ENCODE assay signal across 22 cellular contexts in the genomic region with DNA sequence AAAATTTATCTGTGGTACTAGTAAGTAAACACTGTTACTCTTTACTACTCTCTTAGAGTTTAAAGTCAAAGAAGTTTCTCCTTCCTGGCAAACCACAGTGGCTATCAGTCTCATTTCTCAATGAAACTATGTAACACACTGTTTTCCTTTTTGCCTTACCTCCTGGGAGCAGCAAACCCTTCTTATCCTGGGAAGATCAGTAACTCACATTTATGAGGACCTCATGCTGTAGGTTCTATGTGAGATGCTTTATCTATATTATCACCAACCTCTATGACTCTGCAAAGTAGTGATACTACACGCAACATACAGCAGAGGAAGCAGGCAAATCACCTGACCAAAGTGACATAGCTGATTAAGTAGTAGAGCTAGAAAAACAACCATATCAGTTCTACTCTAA. TPM values are rescaled to one million over a fixed set of nuclear protein-coding genes. Genes with fewer than 3 reads are reported as not detected.
DNase-seq lines count a peak whose midpoint lies in the region; ATAC-seq, FAIRE-seq and TF ChIP-seq lines count a peak whose summit lies in the region.
"Had no signal": no experiment of that assay in that cellular context is flagged by ENCODE, and none has a peak within 500 bp of the region (broad histone marks: within the 10 kb centered on the region; RNA-seq: fewer than 3 reads in every experiment).

No MANE protein-coding gene starts in this region.

- no peak overlapping the region for H3K4me2 ChIP-seq in astrocyte (ENCODE audit: low read length)
- H3K4me2 ChIP-seq: BLaER1 had no signal

- H3K4me3 Mint-ChIP-seq in T-helper 1 cell treated with Interleukin-12 subunit alpha and Interleukin-12 subunit beta and Interleukin-4 antibody, amounts not matched to agents 30 μg/mL and 1 μg/mL, for 36 hours, result no peak overlapping the region
- no peak overlapping the region for H3K4me3 Mint-ChIP-seq in astrocyte (ENCODE audit: unreplicated experiment)
- H3K4me3 Mint-ChIP-seq in natural killer cell treated with Interleukin-12 subunit alpha and Interleukin-12 subunit beta and Interleukin-15 and Interleukin-18, amount 100 ng/mL, for 72 hours, result no peak overlapping the region

- peaks cover 46% of the 10 kb centered on the region for H3K36me3 Mint-ChIP-seq in T-helper 1 cell treated with Interleukin-12 subunit alpha and Interleukin-12 subunit beta and Interleukin-4 antibody, amounts not matched to agents 30 μg/mL and 1 μg/mL, for 36 hours (ENCODE audit: low read depth)
- peaks cover 17% of the 10 kb centered on the region for H3K36me3 Mint-ChIP-seq in astrocyte (ENCODE audit: low read depth, unreplicated experiment)
- peaks cover 35% of the 10 kb centered on the region for H3K36me3 Mint-ChIP-seq in natural killer cell treated with Interleukin-12 subunit alpha and Interleukin-12 subunit beta and Interleukin-15 and Interleukin-18, amount 100 ng/mL, for 72 hours

- H3K27me3 ChIP-seq in astrocyte (ENCODE audit: insufficient read depth, low read length), result no peaks in the 10 kb centered on the region
- H3K27me3 ChIP-seq: BLaER1, foreskin keratinocyte had no signal

- no peak overlapping the region for H3K27ac ChIP-seq in astrocyte (ENCODE audit: low read depth, low read length)
- H3K27ac ChIP-seq: BLaER1, foreskin keratinocyte had no signal

- H2AFZ ChIP-seq in astrocyte (ENCODE audit: low read depth, low read length), result no peak overlapping the region

- FAIRE-seq in astrocyte (lab: Jason Lieb, UNC), result no peak
- FAIRE-seq: GM18507 had no signal

- H3K9me3 Mint-ChIP-seq in T-helper 1 cell treated with Interleukin-12 subunit alpha and Interleukin-12 subunit beta and Interleukin-4 antibody, amounts not matched to agents 30 μg/mL and 1 μg/mL, for 36 hours, result no peaks in the 10 kb centered on the region
- no peaks in the 10 kb centered on the region for H3K9me3 Mint-ChIP-seq in astrocyte (ENCODE audit: unreplicated experiment)
- H3K9me3 Mint-ChIP-seq in natural killer cell treated with Interleukin-12 subunit alpha and Interleukin-12 subunit beta and Interleukin-15 and Interleukin-18, amount 100 ng/mL, for 72 hours, result no peaks in the 10 kb centered on the region

- H3K4me1 ChIP-seq in astrocyte (ENCODE audit: insufficient read depth, low read length), result peaks cover 7% of the 10 kb centered on the region
- H3K4me1 ChIP-seq: BLaER1, foreskin keratinocyte, HAP-1 had no signal

- H3K4me3 ChIP-seq in astrocyte (ENCODE audit: insufficient read depth, low read depth, low read length), result no peak overlapping the region
- H3K4me3 ChIP-seq: BLaER1, HAP-1 had no signal

- ATAC-seq in natural killer cell treated with Interleukin-12 subunit alpha and Interleukin-12 subunit beta and Interleukin-15 and Interleukin-18, amount 100 ng/mL, for 72 hours, result peak in 1 of 2 donors; percentile 70
- ATAC-seq in HG02938 (IDR thresholded peaks at IDR 0.05; ENCODE audit: unreplicated experiment), result no peak
- ATAC-seq: foreskin keratinocyte, left lobe of liver, Right ventricle myocardium inferior had no signal

- H3K4me1 Mint-ChIP-seq in T-helper 1 cell treated with Interleukin-12 subunit alpha and Interleukin-12 subunit beta and Interleukin-4 antibody, amounts not matched to agents 30 μg/mL and 1 μg/mL, for 36 hours (ENCODE audit: low read depth), result peaks cover 9% of the 10 kb centered on the region
- peaks cover 10% of the 10 kb centered on the region for H3K4me1 Mint-ChIP-seq in astrocyte (ENCODE audit: low read depth, unreplicated experiment)
- H3K4me1 Mint-ChIP-seq in natural killer cell treated with Interleukin-12 subunit alpha and Interleukin-12 subunit beta and Interleukin-15 and Interleukin-18, amount 100 ng/mL, for 72 hours (ENCODE audit: low read depth in 2 of 2), result peaks cover 0 to 6% of the 10 kb centered on the region in 2 donors

- H4K20me1 ChIP-seq in astrocyte (ENCODE audit: insufficient read depth, low read length), result no peaks in the 10 kb centered on the region

- no peak overlapping the region for H3K9ac ChIP-seq in astrocyte (ENCODE audit: low read length)
- H3K9ac ChIP-seq: BLaER1 had no signal

- H3K36me3 ChIP-seq in astrocyte (ENCODE audit: insufficient read depth, low read length), result peaks cover 41% of the 10 kb centered on the region

- no peaks in the 10 kb centered on the region for H3K27me3 Mint-ChIP-seq in T-helper 1 cell treated with Interleukin-12 subunit alpha and Interleukin-12 subunit beta and Interleukin-4 antibody, amounts not matched to agents 30 μg/mL and 1 μg/mL, for 36 hours (ENCODE audit: low read depth)
- no peaks in the 10 kb centered on the region for H3K27me3 Mint-ChIP-seq in astrocyte (ENCODE audit: low read depth, unreplicated experiment)
- H3K27me3 Mint-ChIP-seq in natural killer cell treated with Interleukin-12 subunit alpha and Interleukin-12 subunit beta and Interleukin-15 and Interleukin-18, amount 100 ng/mL, for 72 hours, result no peaks in the 10 kb centered on the region

- DNase-seq in T-helper 1 cell (no peak), OCI-M1 (lab: John Stamatoyannopoulos, UW) (peak; percentile 71), astrocyte (ENCODE audit: low read depth) (peak; percentile 8), NCI-H524 treated with DMSO at 0.1 percent for 48 hours (lab: John Stamatoyannopoulos, UW) (no peak), NCI-H345 (lab: John Stamatoyannopoulos, UW) (no peak)
- DNase-seq in natural killer cell treated with Interleukin-12 subunit alpha and Interleukin-12 subunit beta and Interleukin-15 and Interleukin-18, amount 100 ng/mL, for 72 hours (ENCODE audit: low spot score), result no peak
- DNase-seq: 8988T; activated CD4-positive, alpha-beta T cell treated with anti-CD3 and anti-CD28 coated beads for 1 hour; cerebellar nuclear complex; DMS 273 treated with DMSO at 0.1 percent for 48 hours; Kasumi-1; NK-92 treated with Interleukin-12 subunit alpha and Interleukin-12 subunit beta, amount 100 ng/mL, for 24 hours; stimulated activated CD4-positive, alpha-beta T cell treated with anti-CD3 and anti-CD28 coated beads, Interleukin-15, amount 100 ng/mL, for 24 hours; stimulated activated naive CD4-positive, alpha-beta T cell treated with Interleukin-2 at 50 U/mL for 16 hours had no signal

- H3K79me2 ChIP-seq in astrocyte (ENCODE audit: insufficient read depth, low read length), result no peaks in the 10 kb centered on the region

- no peaks in the 10 kb centered on the region for H3K9me3 ChIP-seq in astrocyte (ENCODE audit: insufficient read depth, low read depth, low read length)
- H3K9me3 ChIP-seq: BLaER1, HAP-1 had no signal

- no peak for TF ChIP-seq CTCF in astrocyte (IDR thresholded peaks at IDR 0.05; ENCODE audit: insufficient read depth, low read depth, low read length)

- H3K27ac Mint-ChIP-seq in T-helper 1 cell treated with Interleukin-12 subunit alpha and Interleukin-12 subunit beta and Interleukin-4 antibody, amounts not matched to agents 30 μg/mL and 1 μg/mL, for 36 hours, result peak overlapping the region; percentile 16
- peak overlapping the region; percentile 6 for H3K27ac Mint-ChIP-seq in astrocyte (ENCODE audit: unreplicated experiment)
- peak overlapping the region; percentile 19 to 78 for H3K27ac Mint-ChIP-seq in natural killer cell treated with Interleukin-12 subunit alpha and Interleukin-12 subunit beta and Interleukin-15 and Interleukin-18, amount 100 ng/mL, for 72 hours

RNA-seq across cellular contexts. Expression of gene PBRM1, which starts 35.3 kb away (rescaled TPM):
- total RNA-seq in astrocyte, result 54.5 and 58.4 TPM in 2 replicates
- total RNA-seq in natural killer cell treated with Interleukin-12 subunit alpha and Interleukin-12 subunit beta and Interleukin-15 and Interleukin-18, amount 100 ng/mL, for 72 hours, result 10 to 100 TPM; 85.3 to 95.4 TPM

RNA-seq across cellular contexts. Expression of gene GNL3, which starts 35.4 kb away (rescaled TPM):
- 85.4 and 93.7 TPM in 2 replicates for total RNA-seq in astrocyte
- 100 to 1,000 TPM; 153 to 225 TPM for total RNA-seq in natural killer cell treated with Interleukin-12 subunit alpha and Interleukin-12 subunit beta and Interleukin-15 and Interleukin-18, amount 100 ng/mL, for 72 hours

RNA-seq across cellular contexts. Expression of gene GLT8D1, which starts 55.2 kb away (rescaled TPM):
- total RNA-seq in astrocyte, result 78.2 and 95.5 TPM in 2 replicates
- total RNA-seq in natural killer cell treated with Interleukin-12 subunit alpha and Interleukin-12 subunit beta and Interleukin-15 and Interleukin-18, amount 100 ng/mL, for 72 hours, result 10 to 100 TPM; 32.4 to 41.1 TPM

RNA-seq across cellular contexts. Expression of gene SPCS1, which starts 55.5 kb away (rescaled TPM):
- total RNA-seq in astrocyte, result 110 and 119 TPM in 2 replicates
- total RNA-seq in natural killer cell treated with Interleukin-12 subunit alpha and Interleukin-12 subunit beta and Interleukin-15 and Interleukin-18, amount 100 ng/mL, for 72 hours, result 10 to 100 TPM; 74.4 to 92.4 TPM

Comparison
In these comparisons a context has a peak if more than half of its experiments do, and no peak if none do; other contexts are left out.
1. DNase-seq: peak in OCI-M1 (single experiment) and astrocyte (single experiment); none in T-helper 1 cell (0 of 5), natural killer cell treated with Interleukin-12 subunit alpha and Interleukin-12 subunit beta and Interleukin-15 and Interleukin-18, amount 100 ng/mL, for 72 hours (single experiment), NCI-H524 treated with DMSO at 0.1 percent for 48 hours (single experiment) and NCI-H345 (single experiment).
2. Peak in every context shown above with its lines, with median percentiles within 50 percentile points of each other: H3K27ac Mint-ChIP-seq.